In the genomic region with DNA sequence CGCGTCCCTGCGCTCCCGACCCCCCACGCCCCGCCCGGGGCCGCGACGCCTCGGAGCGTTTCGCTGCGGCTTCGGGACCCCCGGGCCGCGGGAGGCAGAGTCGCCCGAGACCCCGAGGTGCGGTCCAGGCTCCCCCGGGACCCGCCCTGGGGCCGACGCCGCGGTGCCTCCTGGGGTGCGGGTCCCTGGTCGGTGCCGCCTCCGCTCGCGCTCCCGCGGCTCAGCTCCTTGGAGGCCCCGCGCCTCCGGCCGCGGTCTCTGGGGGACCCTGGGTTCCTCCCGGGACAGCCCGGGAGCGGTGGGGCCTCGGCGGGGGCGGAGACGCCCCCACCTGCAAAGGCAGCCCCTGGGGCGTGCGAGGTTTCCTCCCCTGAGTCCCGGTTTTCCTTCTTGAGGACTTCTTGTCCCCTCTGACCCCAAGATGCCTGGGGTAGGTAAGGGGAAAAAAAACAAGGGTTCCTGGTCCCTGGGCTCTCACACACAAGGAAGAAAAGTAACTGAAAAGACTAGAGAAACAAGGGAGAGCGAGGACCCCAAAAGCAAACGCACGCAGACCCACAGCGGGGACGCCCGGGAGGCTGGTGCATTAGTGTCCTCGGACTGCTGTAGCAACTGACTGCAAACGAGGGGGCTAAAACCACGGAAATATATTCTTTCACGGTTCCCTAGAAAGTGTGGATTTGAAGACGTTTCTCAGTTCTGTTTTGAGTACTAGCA, we compare ENCODE assay signal across 8 cellular contexts. TPM values are rescaled to one million over a fixed set of nuclear protein-coding genes. Genes with fewer than 3 reads are reported as not detected.
DNase-seq lines count a peak whose midpoint lies in the region; ATAC-seq, FAIRE-seq and TF ChIP-seq lines count a peak whose summit lies in the region.

No MANE protein-coding gene starts in this region.

- no peak for TF ChIP-seq POLR2A in testis (IDR thresholded peaks at IDR 0.05)

- H3K9ac ChIP-seq in ES-I3 (ENCODE audit: low read depth, low read length) (peak overlapping the region; percentile 75), keratinocyte (ENCODE audit: control insufficient read depth, extremely low read depth, insufficient read depth, low read length) (peak overlapping the region; percentile 74)

- ATAC-seq in HG02798 (IDR thresholded peaks at IDR 0.05; ENCODE audit: poor library complexity, unreplicated experiment) (peak; percentile 8), GM19351 (IDR thresholded peaks at IDR 0.05; ENCODE audit: unreplicated experiment) (no peak), GM18870 (IDR thresholded peaks at IDR 0.05; ENCODE audit: unreplicated experiment) (no peak)
- ATAC-seq in activated naive CD8-positive, alpha-beta T cell treated with anti-CD3 and anti-CD28 coated beads, Interleukin-2, amount 10 ng/mL, durations not matched to agents 7 days and 5 days (ENCODE audit: low read depth) = no peak

- DNase-seq in activated naive CD8-positive, alpha-beta T cell treated with anti-CD3 and anti-CD28 coated beads, Interleukin-2, amount 10 ng/mL, durations not matched to agents 7 days and 5 days = no peak
- DNase-seq in keratinocyte (ENCODE audit: low read depth, low spot score) (no peak), testis (no peak), AML-193 (lab: John Stamatoyannopoulos, UW) (no peak)

- H3K9me3 ChIP-seq in ES-I3 (ENCODE audit: control insufficient read depth, insufficient read depth, low read length) = no peaks in the 10 kb centered on the region
- peaks cover 2% of the 10 kb centered on the region for H3K9me3 ChIP-seq in keratinocyte (ENCODE audit: control insufficient read depth, low read depth, low read length)
- no peaks in the 10 kb centered on the region for H3K9me3 ChIP-seq in testis

- H3K27ac ChIP-seq in keratinocyte (ENCODE audit: control insufficient read depth, insufficient read depth, low read length) = no peak overlapping the region
- H3K27ac ChIP-seq in testis = peak overlapping the region in 1 of 2 donors; percentile 83

- peaks cover 2% of the 10 kb centered on the region for H3K27me3 Mint-ChIP-seq in activated naive CD8-positive, alpha-beta T cell treated with anti-CD3 and anti-CD28 coated beads, Interleukin-2, amount 10 ng/mL, durations not matched to agents 7 days and 5 days

- H3K27ac Mint-ChIP-seq in activated naive CD8-positive, alpha-beta T cell treated with anti-CD3 and anti-CD28 coated beads, Interleukin-2, amount 10 ng/mL, durations not matched to agents 7 days and 5 days = no peak overlapping the region

- peak overlapping the region; percentile 75 to 86 (median 77) for H3K4me3 ChIP-seq in keratinocyte (ENCODE audit: control insufficient read depth in 2 of 3, extremely low read depth in 1 of 3, insufficient read depth in 2 of 3, low read depth in 1 of 3, low read length in 3 of 3)
- peak overlapping the region; percentile 70 to 93 for H3K4me3 ChIP-seq in testis

- no peaks in the 10 kb centered on the region for H3K9me1 ChIP-seq in keratinocyte (ENCODE audit: control insufficient read depth, extremely low read depth, insufficient read depth, low read length)

- H3K27me3 ChIP-seq in keratinocyte (ENCODE audit: control insufficient read depth, extremely low read depth, insufficient read depth, low read length) (no peaks in the 10 kb centered on the region), testis (no peaks in the 10 kb centered on the region)

- H3K36me3 ChIP-seq in ES-I3 (ENCODE audit: insufficient read depth, low read length) (0 out of 2 replicates have a peak, but pooled peaks cover 2% of the 10 kb centered on the region), keratinocyte (ENCODE audit: control insufficient read depth in 2 of 2, extremely low read depth in 1 of 2, insufficient read depth in 2 of 2, low read length in 2 of 2) (peaks cover 4% of the 10 kb centered on the region in 2 experiments), testis (ENCODE audit: low read depth, missing control alignments) (no peaks in the 10 kb centered on the region)

- intact Hi-C loops in testis (cut with DNase I; ENCODE audit: low total_unique reads) = no loop called here

- dilution Hi-C loops in keratinocyte (cut with MboI; ENCODE audit: extremely low pct_ligation_motif_present, low sequenced_read_pairs) = no loop called here

- peak overlapping the region; percentile 49 for H2AFZ ChIP-seq in keratinocyte (ENCODE audit: control insufficient read depth, low read length)

- H3K9me3 Mint-ChIP-seq in activated naive CD8-positive, alpha-beta T cell treated with anti-CD3 and anti-CD28 coated beads, Interleukin-2, amount 10 ng/mL, durations not matched to agents 7 days and 5 days = peaks cover 8% of the 10 kb centered on the region

- peak overlapping the region; percentile 97 for H3K4me2 ChIP-seq in keratinocyte (ENCODE audit: control insufficient read depth, extremely low read depth, insufficient read depth, low read depth, low read length)

- TF ChIP-seq CTCF in keratinocyte (optimal IDR thresholded peaks at IDR 0.05 in 1 of 3, IDR thresholded peaks at IDR 0.05 in 1 of 3, conservative IDR thresholded peaks at IDR 0.05 in 1 of 3; ENCODE audit: extremely low read depth in 1 of 3, insufficient read depth in 2 of 3, low read length in 3 of 3) = no peak
- TF ChIP-seq CTCF in testis (IDR thresholded peaks at IDR 0.05) = no peak

- no peaks in the 10 kb centered on the region for H3K4me1 ChIP-seq in ES-I3 (ENCODE audit: insufficient read depth, low read length)
- H3K4me1 ChIP-seq in keratinocyte (ENCODE audit: control insufficient read depth, extremely low read depth, insufficient read depth, low read length) = peaks cover 4% of the 10 kb centered on the region
- peaks cover 4% of the 10 kb centered on the region for H3K4me1 ChIP-seq in testis

- H4K20me1 ChIP-seq in keratinocyte (ENCODE audit: control insufficient read depth, extremely low read depth, insufficient read depth, low read length) = no peaks in the 10 kb centered on the region

- peaks cover 15% of the 10 kb centered on the region for H3K79me2 ChIP-seq in keratinocyte (ENCODE audit: control insufficient read depth, insufficient read depth, low read length)

- no peak for FAIRE-seq in keratinocyte (lab: Jason Lieb, UNC)

- H3K4me3 Mint-ChIP-seq in activated naive CD8-positive, alpha-beta T cell treated with anti-CD3 and anti-CD28 coated beads, Interleukin-2, amount 10 ng/mL, durations not matched to agents 7 days and 5 days = peak overlapping the region; percentile 77

- peaks cover 5% of the 10 kb centered on the region for H3K4me1 Mint-ChIP-seq in activated naive CD8-positive, alpha-beta T cell treated with anti-CD3 and anti-CD28 coated beads, Interleukin-2, amount 10 ng/mL, durations not matched to agents 7 days and 5 days

- peaks cover 17% of the 10 kb centered on the region for H3K36me3 Mint-ChIP-seq in activated naive CD8-positive, alpha-beta T cell treated with anti-CD3 and anti-CD28 coated beads, Interleukin-2, amount 10 ng/mL, durations not matched to agents 7 days and 5 days

- 6 to 10% methylated on average over 13 to 21 of the region's 62 CpGs for WGBS in testis, 2 donors

- POLR2A ChIA-PET in activated naive CD8-positive, alpha-beta T cell treated with anti-CD3 and anti-CD28 coated beads, Interleukin-2, amount 10 ng/mL, durations not matched to agents 7 days and 5 days (lab: Charles Lee) = interaction anchor here (0.5 to 1.8 kb wide), 5 partner anchors 21 to 1621 kb away, joined by 3 to 7 read pairs (median 3); a partner anchor contains a TSS

RNA-seq across cellular contexts. Expression of a gene that starts 0.7 kb away (rescaled TPM):
- 1 to 10 TPM; 4.8 to 5.3 TPM for total RNA-seq in activated naive CD8-positive, alpha-beta T cell treated with anti-CD3 and anti-CD28 coated beads, Interleukin-2, amount 10 ng/mL, durations not matched to agents 7 days and 5 days
- 3.3 to 4.3 TPM (median 3.9 TPM) in 3 replicates for polyA plus RNA-seq in keratinocyte
- 1.2 TPM for polyA plus RNA-seq in keratinocyte (2011; ENCODE audit: low read depth)
- polyA plus RNA-seq in keratinocyte (2011; cell fraction: cytosol; rRNA removed) = 1.6 and 3.7 TPM in 2 replicates
- 6.0 TPM in 2 replicates for polyA plus RNA-seq in keratinocyte (2011; cell fraction: nucleus; rRNA removed)
- polyA plus RNA-seq in keratinocyte (2012; ENCODE audit: low replicate concordance) = 3.0 and 4.6 TPM in 2 replicates
- 2.3 to 5.9 TPM (median 4.9 TPM) in 3 replicates for polyA minus RNA-seq in keratinocyte
- 4.2 TPM for polyA minus RNA-seq in keratinocyte (2011; cell fraction: cytosol; rRNA and poly(A)+ RNA removed)
- 2.1 and 7.1 TPM in 2 replicates for polyA minus RNA-seq in keratinocyte (2011; cell fraction: nucleus; rRNA and poly(A)+ RNA removed)
- total RNA-seq in testis = 1 to 10 TPM; 7.1 to 8.5 TPM
- 7.2 TPM for polyA plus RNA-seq in testis (ENCODE audit: insufficient read depth, low read depth, low replicate concordance)

RNA-seq across cellular contexts. Expression of a gene that starts 22.3 kb away (rescaled TPM):
- total RNA-seq in activated naive CD8-positive, alpha-beta T cell treated with anti-CD3 and anti-CD28 coated beads, Interleukin-2, amount 10 ng/mL, durations not matched to agents 7 days and 5 days = 1 to 10 TPM; 3.6 to 5.0 TPM
- polyA plus RNA-seq in keratinocyte (2.2 to 3.0 TPM (median 2.7 TPM) in 3 replicates), testis (ENCODE audit: insufficient read depth, low read depth, low replicate concordance) (6.9 TPM)
- polyA plus RNA-seq in keratinocyte (2011; ENCODE audit: low read depth) = 1.9 TPM
- 1.6 and 2.0 TPM in 2 replicates for polyA plus RNA-seq in keratinocyte (2011; cell fraction: cytosol; rRNA removed)
- polyA plus RNA-seq in keratinocyte (2011; cell fraction: nucleus; rRNA removed) = 5.3 and 6.5 TPM in 2 replicates
- 2.3 and 4.0 TPM in 2 replicates for polyA plus RNA-seq in keratinocyte (2012; ENCODE audit: low replicate concordance)
- polyA minus RNA-seq in keratinocyte = 1.5 to 2.9 TPM (median 2.6 TPM) in 3 replicates
- 3.6 TPM for polyA minus RNA-seq in keratinocyte (2011; cell fraction: cytosol; rRNA and poly(A)+ RNA removed)
- 1.6 and 4.9 TPM in 2 replicates for polyA minus RNA-seq in keratinocyte (2011; cell fraction: nucleus; rRNA and poly(A)+ RNA removed)
- 1 to 10 TPM; 9.3 to 9.4 TPM for total RNA-seq in testis

RNA-seq across cellular contexts. Expression of a gene that starts 25.1 kb away (rescaled TPM):
- not detected for total RNA-seq in activated naive CD8-positive, alpha-beta T cell treated with anti-CD3 and anti-CD28 coated beads, Interleukin-2, amount 10 ng/mL, durations not matched to agents 7 days and 5 days
- polyA plus RNA-seq in keratinocyte (0.01 to 0.05 TPM in 2 of 3 replicates, not detected in the other), testis (ENCODE audit: insufficient read depth, low read depth, low replicate concordance) (1.9 TPM)
- 0.19 TPM for polyA plus RNA-seq in keratinocyte (2011; ENCODE audit: low read depth)
- polyA plus RNA-seq in keratinocyte (2011; cell fraction: cytosol; rRNA removed) = not detected in 2 replicates
- polyA plus RNA-seq in keratinocyte (2011; cell fraction: nucleus; rRNA removed) = 0.05 TPM in 1 of 2 replicates, not detected in the other
- polyA plus RNA-seq in keratinocyte (2012; ENCODE audit: low replicate concordance) = not detected in 2 replicates
- polyA minus RNA-seq in keratinocyte = 0.03 to 0.10 TPM in 2 of 3 replicates, not detected in the other
- not detected for polyA minus RNA-seq in keratinocyte (2011; cell fraction: cytosol; rRNA and poly(A)+ RNA removed)
- not detected in 2 replicates for polyA minus RNA-seq in keratinocyte (2011; cell fraction: nucleus; rRNA and poly(A)+ RNA removed)
- total RNA-seq in testis = 1 to 10 TPM; 2.3 to 2.4 TPM

RNA-seq across cellular contexts. Expression of a gene that starts 56.7 kb away (rescaled TPM):
- total RNA-seq in activated naive CD8-positive, alpha-beta T cell treated with anti-CD3 and anti-CD28 coated beads, Interleukin-2, amount 10 ng/mL, durations not matched to agents 7 days and 5 days = 10 to 100 TPM; 73.2 to 78.8 TPM
- 62.0 to 75.7 TPM (median 69.9 TPM) in 3 replicates for polyA plus RNA-seq in keratinocyte
- polyA plus RNA-seq in keratinocyte (2011; ENCODE audit: low read depth) = 21.8 TPM
- 30.5 and 65.9 TPM in 2 replicates for polyA plus RNA-seq in keratinocyte (2011; cell fraction: cytosol; rRNA removed)
- 76.0 and 84.9 TPM in 2 replicates for polyA plus RNA-seq in keratinocyte (2011; cell fraction: nucleus; rRNA removed)
- polyA plus RNA-seq in keratinocyte (2012; ENCODE audit: low replicate concordance) = 21.7 and 94.6 TPM in 2 replicates
- 51.3 to 82.3 TPM (median 55.6 TPM) in 3 replicates for polyA minus RNA-seq in keratinocyte
- polyA minus RNA-seq in keratinocyte (2011; cell fraction: cytosol; rRNA and poly(A)+ RNA removed) = 87.3 TPM
- polyA minus RNA-seq in keratinocyte (2011; cell fraction: nucleus; rRNA and poly(A)+ RNA removed) = 36.2 and 50.8 TPM in 2 replicates
- total RNA-seq in testis = 100 to 1,000 TPM; 111 to 134 TPM
- 166 TPM for polyA plus RNA-seq in testis (ENCODE audit: insufficient read depth, low read depth, low replicate concordance)

RNA-seq across cellular contexts. Expression of a gene that starts 58.7 kb away (rescaled TPM):
- 1 to 10 TPM; 4.7 to 5.7 TPM for total RNA-seq in activated naive CD8-positive, alpha-beta T cell treated with anti-CD3 and anti-CD28 coated beads, Interleukin-2, amount 10 ng/mL, durations not matched to agents 7 days and 5 days
- polyA plus RNA-seq in keratinocyte (9.4 to 10.1 TPM (median 9.7 TPM) in 3 replicates), testis (ENCODE audit: insufficient read depth, low read depth, low replicate concordance) (26.4 TPM)
- 13.6 TPM for polyA plus RNA-seq in keratinocyte (2011; ENCODE audit: low read depth)
- polyA plus RNA-seq in keratinocyte (2011; cell fraction: cytosol; rRNA removed) = 5.2 and 9.5 TPM in 2 replicates
- 10.3 and 10.9 TPM in 2 replicates for polyA plus RNA-seq in keratinocyte (2011; cell fraction: nucleus; rRNA removed)
- polyA plus RNA-seq in keratinocyte (2012; ENCODE audit: low replicate concordance) = 6.6 and 16.9 TPM in 2 replicates
- 3.3 to 15.6 TPM (median 15.3 TPM) in 3 replicates for polyA minus RNA-seq in keratinocyte
- 8.6 TPM for polyA minus RNA-seq in keratinocyte (2011; cell fraction: cytosol; rRNA and poly(A)+ RNA removed)
- polyA minus RNA-seq in keratinocyte (2011; cell fraction: nucleus; rRNA and poly(A)+ RNA removed) = 6.0 and 9.4 TPM in 2 replicates
- total RNA-seq in testis = 10 to 100 TPM; 21.9 to 27.0 TPM
